8 cellular contexts compared by ENCODE assay signal in the genomic region with DNA sequence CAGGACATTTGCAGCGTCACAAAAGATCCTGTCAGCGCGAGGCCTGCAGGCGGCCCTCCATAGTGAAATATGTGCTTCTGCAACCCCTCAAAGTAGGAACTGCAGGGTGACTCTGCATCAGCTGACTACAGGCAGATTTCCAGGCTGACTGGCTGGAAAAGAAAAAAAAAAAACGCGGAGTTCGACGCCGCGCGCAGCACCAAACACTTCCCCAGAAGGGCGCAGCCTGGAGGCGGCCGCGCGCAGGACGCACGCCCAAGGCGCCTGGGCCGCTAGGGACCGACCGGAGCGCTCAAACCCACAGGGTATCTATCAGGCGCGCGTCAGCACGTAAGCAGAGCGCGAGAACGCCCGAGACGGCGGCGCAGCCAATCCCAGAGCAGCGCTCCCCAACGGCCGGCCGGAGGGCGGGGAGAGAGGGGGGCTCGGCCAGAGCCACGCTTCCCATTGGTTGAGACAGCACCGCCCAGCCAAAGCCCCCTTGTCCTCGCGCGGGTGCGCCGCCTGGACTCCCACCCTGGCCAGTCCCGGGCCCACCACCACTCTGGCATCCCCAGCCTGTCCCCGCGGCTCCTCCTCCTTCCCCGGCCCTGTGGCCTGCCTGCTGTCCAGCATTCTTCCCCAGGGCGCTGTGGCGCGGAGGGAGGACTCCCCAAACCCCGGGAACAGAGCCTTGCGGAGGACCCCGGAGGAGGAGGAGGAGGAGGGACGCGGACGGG. TPM values are rescaled to one million over a fixed set of nuclear protein-coding genes. Genes with fewer than 3 reads are reported as not detected.
DNase-seq lines count a peak whose midpoint lies in the region; ATAC-seq and TF ChIP-seq lines count a peak whose summit lies in the region.

No MANE protein-coding gene starts in this region.

- H4K20me1 ChIP-seq in IMR-90 (ENCODE audit: insufficient read depth, low read length) (no peaks in the 10 kb centered on the region; the same call in 1 of the 2 replicates), OCI-LY3 (ENCODE audit: insufficient read depth, low read length) (no peaks in the 10 kb centered on the region; the same call in 1 of the 2 replicates)

- TF ChIP-seq POLR2A in IMR-90 (IDR thresholded peaks at IDR 0.05; ENCODE audit: low read depth, low read length), result no peak

- H3K9me3 ChIP-seq in IMR-90 (ENCODE audit: control insufficient read depth, insufficient read depth, low read length) (no peaks in the 10 kb centered on the region), OCI-LY3 (ENCODE audit: insufficient read depth, low read length) (no peaks in the 10 kb centered on the region), mucosa of descending colon (no peaks in the 10 kb centered on the region)

- H2BK20ac ChIP-seq in IMR-90 (ENCODE audit: low read depth, low read length), result no peak overlapping the region

- H3K18ac ChIP-seq in IMR-90 (ENCODE audit: low read depth, low read length), result peak overlapping the region; percentile 26

- H2BK5ac ChIP-seq in IMR-90 (ENCODE audit: low read depth, low read length, poor library complexity, severe bottlenecking), result peak overlapping the region; percentile 22

- peak overlapping the region; percentile 6; the same call in 1 of the 2 replicates for H2BK120ac ChIP-seq in IMR-90 (ENCODE audit: low read depth, low read length)

- peak overlapping the region; percentile 29 to 84; a peak in 3 of 4 replicates for H4K8ac ChIP-seq in IMR-90 (ENCODE audit: low read depth in 2 of 2, low read length in 2 of 2)

- peak overlapping the region; percentile 49 for H3K4ac ChIP-seq in IMR-90 (ENCODE audit: low read depth, low read length)

- intact Hi-C loops in IMR-90 (cut with micrococcal nuclease) (loop anchor here (1.0 kb wide), 1 partner anchor 330 kb away; no protein-coding TSS in a partner anchor), mucosa of descending colon (cut with DNase I, micrococcal nuclease) (no loop called here)

- no peak overlapping the region for H4K91ac ChIP-seq in IMR-90 (ENCODE audit: insufficient read depth, low read depth, low read length)

- peak overlapping the region; percentile 80 for H3K4me3 ChIP-seq in IMR-90 (ENCODE audit: insufficient read depth, low read depth, low read length)
- peak overlapping the region; percentile 96 for H3K4me3 ChIP-seq in OCI-LY3 (ENCODE audit: low read length)
- peak overlapping the region; percentile 75 for H3K4me3 ChIP-seq in mucosa of descending colon

- dilution Hi-C loops in IMR-90 (cut with HindIII; ENCODE audit: low sequenced_read_pairs, unreplicated experiment), result no loop called here

- peak; percentile 51 for TF ChIP-seq RAD21 in IMR-90 (IDR thresholded peaks at IDR 0.05; ENCODE audit: low read length)

- peak overlapping the region; percentile 64 for H3K23ac ChIP-seq in IMR-90 (ENCODE audit: low read depth, low read length)

- peak overlapping the region; percentile 69 for H3K9ac ChIP-seq in IMR-90 (ENCODE audit: low read depth, low read length)
- peak overlapping the region; percentile 85 for H3K9ac ChIP-seq in OCI-LY3 (ENCODE audit: low read length)

- H3K4me2 ChIP-seq in IMR-90 (ENCODE audit: low read depth, low read length) (peak overlapping the region; percentile 97), OCI-LY3 (ENCODE audit: low read length) (peak overlapping the region; percentile 98)

- peaks cover 5% of the 10 kb centered on the region; the same call in 1 of the 2 replicates for H3K9me1 ChIP-seq in IMR-90 (ENCODE audit: insufficient read depth, low read length)

- DNase-seq in DMS114 treated with DMSO at 0.1 percent for 48 hours (lab: John Stamatoyannopoulos, UW; ENCODE audit: unreplicated experiment) (peak; percentile 92), IMR-90 (peak; percentile 95), activated T-cell treated with anti-CD3 and anti-CD28 coated beads for 4 hours (peak; percentile 81), epithelial cell of prostate (ENCODE audit: low read depth, low spot score) (peak; percentile 68), mucosa of descending colon (peak; percentile 95 to 98 (median 98))
- peak; percentile 69 to 81 for DNase-seq in stimulated activated CD8-positive, alpha-beta memory T cell treated with anti-CD3 and anti-CD28 coated beads, Interleukin-4, amount 100 ng/mL, for 1 hour (ENCODE audit: low read depth in 2 of 2, low spot score in 1 of 2)

- in situ Hi-C loops in IMR-90 (cut with MboI; ENCODE audit: low sequenced_read_pairs), result no loop called here

- 0 out of 4 replicates have a peak, but pooled peaks cover 0 to 5% of the 10 kb centered on the region in 2 experiments for H3K79me1 ChIP-seq in IMR-90 (ENCODE audit: low read depth in 1 of 2, low read length in 2 of 2)

- H3K36me3 ChIP-seq in IMR-90 (ENCODE audit: control insufficient read depth, insufficient read depth, low read length) (no peaks in the 10 kb centered on the region), OCI-LY3 (replicated peaks; ENCODE audit: low read depth, low read length) (peaks cover 10% of the 10 kb centered on the region), mucosa of descending colon (ENCODE audit: low read depth) (no peaks in the 10 kb centered on the region)

- peaks cover 19% of the 10 kb centered on the region for H3K27me3 ChIP-seq in IMR-90 (ENCODE audit: control insufficient read depth, insufficient read depth, low read length)
- peaks cover 6% of the 10 kb centered on the region; the same call in 1 of the 2 replicates for H3K27me3 ChIP-seq in OCI-LY3 (ENCODE audit: low read depth, low read length)

- BruUV-seq in IMR-90 (replicated peaks; lab: Mats Ljungman, UMichigan), result no TSS peak

- H2AK5ac ChIP-seq in IMR-90 (ENCODE audit: low read depth, low read length), result no peak overlapping the region

- H2BK15ac ChIP-seq in IMR-90 (ENCODE audit: low read depth, low read length), result no peak overlapping the region; the same call in 2 of the 3 replicates

- POLR2A ChIA-PET in IMR-90 (lab: Charles Lee; ENCODE audit: unreplicated experiment), result interaction anchor here (0.6 kb wide), 1 partner anchor 13 kb away, joined by 6 read pairs; no protein-coding TSS in a partner anchor

- peak overlapping the region; percentile 49 for H4K5ac ChIP-seq in IMR-90 (ENCODE audit: low read depth, low read length)

- peak overlapping the region; percentile 58 for H3K14ac ChIP-seq in IMR-90 (replicated peaks; ENCODE audit: low read depth, low read length)

- H2AK9ac ChIP-seq in IMR-90 (replicated peaks; ENCODE audit: low read depth, low read length, poor library complexity), result peak overlapping the region; percentile 55

- H3K56ac ChIP-seq in IMR-90 (ENCODE audit: extremely low read depth, insufficient read depth, low read length), result peak overlapping the region; percentile 58; the same call in 1 of the 2 replicates

- 1% methylated on average over 14 of the region's 60 CpGs; no CpG with 5 or more reads in 1 of the 2 experiments for WGBS in IMR-90 (ENCODE audit: extremely low coverage in 2 of 2, insufficient read length in 1 of 2), 2 experiments

- TF ChIP-seq CTCF in IMR-90 (conservative IDR thresholded peaks at IDR 0.05; ENCODE audit: low read depth, low read length) (peak; percentile 74), OCI-LY3 (IDR thresholded peaks at IDR 0.05; ENCODE audit: low read depth, low read length) (peak; percentile 54), mucosa of descending colon (IDR thresholded peaks at IDR 0.05) (peak; percentile 80)

- H3K27ac ChIP-seq in IMR-90 (ENCODE audit: insufficient read depth, low read length) (peak overlapping the region; percentile 76), OCI-LY3 (ENCODE audit: low read length) (peak overlapping the region; percentile 75), epithelial cell of prostate (peak overlapping the region; percentile 64)

- peaks cover 4% of the 10 kb centered on the region for H3K4me1 ChIP-seq in IMR-90 (ENCODE audit: control insufficient read depth, insufficient read depth, low read length)
- peaks cover 8% of the 10 kb centered on the region for H3K4me1 ChIP-seq in OCI-LY3 (ENCODE audit: low read length)
- H3K4me1 ChIP-seq in mucosa of descending colon (ENCODE audit: low read depth), result peaks cover 17% of the 10 kb centered on the region

- ATAC-seq in GM21526 (IDR thresholded peaks at IDR 0.05; ENCODE audit: low FRiP score, unreplicated experiment), result peak; percentile 93
- peak; percentile 99 for ATAC-seq in IMR-90 (ENCODE audit: low read depth)
- peak; percentile 93 for ATAC-seq in mucosa of descending colon

- peak overlapping the region; percentile 99 for H2AFZ ChIP-seq in IMR-90 (replicated peaks; ENCODE audit: low read length, poor library complexity)
- H2AFZ ChIP-seq in OCI-LY3 (ENCODE audit: low read depth, low read length), result peak overlapping the region; percentile 88

- CTCF ChIA-PET in IMR-90 (lab: Yijun Ruan, JAX), result interaction anchor here (0.6 kb wide), 1 partner anchor 21 kb away, joined by 3 read pairs; no protein-coding TSS in a partner anchor

- H3K79me2 ChIP-seq in OCI-LY3 (ENCODE audit: low read length), result peaks cover 38% of the 10 kb centered on the region

TF ChIP-seq in IMR-90, 13 proteins besides CTCF, POLR2A, EP300 and RAD21 (continues in another document):
- TF ChIP-seq RCOR1 (IDR thresholded peaks at IDR 0.05; ENCODE audit: insufficient replicate concordance, low read length) (peak; percentile 88), MAFK (IDR thresholded peaks at IDR 0.05; ENCODE audit: low read depth, low read length) (no peak), MAZ (IDR thresholded peaks at IDR 0.05; ENCODE audit: borderline replicate concordance, low read depth, low read length) (peak; percentile 77; the same call in 1 of the 2 replicates), SMC3 (IDR thresholded peaks at IDR 0.05; ENCODE audit: low read depth, low read length) (peak; percentile 51), MXI1 (IDR thresholded peaks at IDR 0.05; ENCODE audit: borderline replicate concordance, low read depth, low read length) (no peak), CEBPB (IDR thresholded peaks at IDR 0.05; ENCODE audit: low read depth, low read length) (no peak), NFE2L2 (IDR thresholded peaks at IDR 0.05; ENCODE audit: low read depth, low read length) (0 out of 2 replicates have a peak, but pooled peaks have one; percentile 2), RFX5 (IDR thresholded peaks at IDR 0.05; ENCODE audit: low read depth, low read length) (no peak)
- TF ChIP-seq, protein P1, sequence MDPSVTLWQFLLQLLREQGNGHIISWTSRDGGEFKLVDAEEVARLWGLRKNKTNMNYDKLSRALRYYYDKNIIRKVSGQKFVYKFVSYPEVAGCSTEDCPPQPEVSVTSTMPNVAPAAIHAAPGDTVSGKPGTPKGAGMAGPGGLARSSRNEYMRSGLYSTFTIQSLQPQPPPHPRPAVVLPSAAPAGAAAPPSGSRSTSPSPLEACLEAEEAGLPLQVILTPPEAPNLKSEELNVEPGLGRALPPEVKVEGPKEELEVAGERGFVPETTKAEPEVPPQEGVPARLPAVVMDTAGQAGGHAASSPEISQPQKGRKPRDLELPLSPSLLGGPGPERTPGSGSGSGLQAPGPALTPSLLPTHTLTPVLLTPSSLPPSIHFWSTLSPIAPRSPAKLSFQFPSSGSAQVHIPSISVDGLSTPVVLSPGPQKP (IDR thresholded peaks at IDR 0.05; ENCODE audit: borderline replicate concordance, low read depth, low read length), result no peak

RNA-seq across cellular contexts. Expression of a gene that starts 1.0 kb away (rescaled TPM):
- total RNA-seq in IMR-90 (2012; rRNA removed) (2.7 and 3.1 TPM in 2 replicates), mucosa of descending colon (100 to 1,000 TPM in 2 of 3 donors, 10 to 100 TPM in 1; 79.3 to 246 (median 160) TPM)
- 4.0 and 4.4 TPM in 2 replicates for polyA plus RNA-seq in IMR-90 (2012; rRNA removed)
- 0.74 and 2.6 TPM in 2 replicates for polyA plus RNA-seq in IMR-90 (2012; cell fraction: cytosol; rRNA removed)
- polyA plus RNA-seq in IMR-90 (2012; cell fraction: nucleus; rRNA removed; ENCODE audit: low replicate concordance), result 9.9 and 10.1 TPM in 2 replicates

Comparison
In these comparisons a context has a peak if more than half of its experiments do, and no peak if none do; other contexts are left out.
1. Peak in every context shown above with its lines: DNase-seq, ATAC-seq, H3K4me3 ChIP-seq and H3K27ac ChIP-seq.
2. RNA of a gene that starts 1.0 kb away (total RNA-seq): 79.3 to 246 TPM in mucosa of descending colon; 2.7 to 3.1 TPM in IMR-90; every median in the first group is over 10 times any median in the second.